In the genomic region with DNA sequence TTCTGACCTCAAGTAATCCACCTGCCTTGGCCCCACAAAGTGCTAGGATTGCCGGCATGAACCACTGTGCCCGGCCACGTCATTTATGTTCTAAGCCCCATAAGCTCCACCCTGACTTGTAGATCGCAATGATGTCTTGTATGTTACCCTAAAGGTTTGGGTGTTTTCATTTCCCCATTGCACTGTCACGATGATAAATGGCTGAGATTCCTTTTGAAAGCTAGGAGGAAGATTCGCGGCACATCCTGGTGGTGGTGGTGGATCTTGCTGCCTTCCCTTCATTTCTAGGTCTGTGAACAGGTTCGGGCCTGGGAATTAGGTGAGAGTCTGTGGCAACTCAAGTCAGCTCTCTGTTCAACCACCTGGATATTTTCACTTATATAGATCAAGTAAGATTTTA, we compare ENCODE assay signal across 1 cellular context.
TF ChIP-seq lines count a peak whose summit lies in the region.

No MANE protein-coding gene starts in this region.

TF ChIP-seq in K562, 482 proteins besides CTCF, POLR2A, EP300 and RAD21:
- TF ChIP-seq, protein P1, sequence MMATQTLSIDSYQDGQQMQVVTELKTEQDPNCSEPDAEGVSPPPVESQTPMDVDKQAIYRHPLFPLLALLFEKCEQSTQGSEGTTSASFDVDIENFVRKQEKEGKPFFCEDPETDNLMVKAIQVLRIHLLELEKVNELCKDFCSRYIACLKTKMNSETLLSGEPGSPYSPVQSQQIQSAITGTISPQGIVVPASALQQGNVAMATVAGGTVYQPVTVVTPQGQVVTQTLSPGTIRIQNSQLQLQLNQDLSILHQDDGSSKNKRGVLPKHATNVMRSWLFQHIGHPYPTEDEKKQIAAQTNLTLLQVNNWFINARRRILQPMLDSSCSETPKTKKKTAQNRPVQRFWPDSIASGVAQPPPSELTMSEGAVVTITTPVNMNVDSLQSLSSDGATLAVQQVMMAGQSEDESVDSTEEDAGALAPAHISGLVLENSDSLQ (IDR thresholded peaks at IDR 0.05), result peak; percentile 63
- TF ChIP-seq ZNF175 (CRISPR knock-in tag; IDR thresholded peaks at IDR 0.05; ENCODE audit: low read depth) (no peak), TEAD2 (tag; IDR thresholded peaks at IDR 0.05) (no peak), MEIS2 (IDR thresholded peaks at IDR 0.05; ENCODE audit: partially characterized antibody) (peak; percentile 79), WHSC1 (IDR thresholded peaks at IDR 0.05; ENCODE audit: low read length) (no peak), PHTF2 (CRISPR knock-in tag; IDR thresholded peaks at IDR 0.05) (no peak), SMAD4 (CRISPR knock-in tag; conservative IDR thresholded peaks at IDR 0.05) (no peak), NUFIP1 (IDR thresholded peaks at IDR 0.05; ENCODE audit: partially characterized antibody) (no peak), TCF7 (IDR thresholded peaks at IDR 0.05; ENCODE audit: borderline replicate concordance) (no peak), PHF8 (IDR thresholded peaks at IDR 0.05; ENCODE audit: borderline replicate concordance, low read length) (no peak), ZNF436 (CRISPR knock-in tag; IDR thresholded peaks at IDR 0.05) (no peak), RBM14 (IDR thresholded peaks at IDR 0.05; ENCODE audit: borderline replicate concordance, insufficient read depth, low read depth, low read length) (no peak)
- TF ChIP-seq, protein P2, sequence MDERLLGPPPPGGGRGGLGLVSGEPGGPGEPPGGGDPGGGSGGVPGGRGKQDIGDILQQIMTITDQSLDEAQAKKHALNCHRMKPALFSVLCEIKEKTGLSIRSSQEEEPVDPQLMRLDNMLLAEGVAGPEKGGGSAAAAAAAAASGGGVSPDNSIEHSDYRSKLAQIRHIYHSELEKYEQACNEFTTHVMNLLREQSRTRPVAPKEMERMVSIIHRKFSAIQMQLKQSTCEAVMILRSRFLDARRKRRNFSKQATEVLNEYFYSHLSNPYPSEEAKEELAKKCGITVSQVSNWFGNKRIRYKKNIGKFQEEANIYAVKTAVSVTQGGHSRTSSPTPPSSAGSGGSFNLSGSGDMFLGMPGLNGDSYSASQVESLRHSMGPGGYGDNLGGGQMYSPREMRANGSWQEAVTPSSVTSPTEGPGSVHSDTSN (CRISPR knock-in tag; IDR thresholded peaks at IDR 0.05; ENCODE audit: low read depth), result no peak
- TF ChIP-seq, protein P2 (tag; conservative IDR thresholded peaks at IDR 0.05; ENCODE audit: low read depth), result peak; percentile 73
- TF ChIP-seq, protein P3, sequence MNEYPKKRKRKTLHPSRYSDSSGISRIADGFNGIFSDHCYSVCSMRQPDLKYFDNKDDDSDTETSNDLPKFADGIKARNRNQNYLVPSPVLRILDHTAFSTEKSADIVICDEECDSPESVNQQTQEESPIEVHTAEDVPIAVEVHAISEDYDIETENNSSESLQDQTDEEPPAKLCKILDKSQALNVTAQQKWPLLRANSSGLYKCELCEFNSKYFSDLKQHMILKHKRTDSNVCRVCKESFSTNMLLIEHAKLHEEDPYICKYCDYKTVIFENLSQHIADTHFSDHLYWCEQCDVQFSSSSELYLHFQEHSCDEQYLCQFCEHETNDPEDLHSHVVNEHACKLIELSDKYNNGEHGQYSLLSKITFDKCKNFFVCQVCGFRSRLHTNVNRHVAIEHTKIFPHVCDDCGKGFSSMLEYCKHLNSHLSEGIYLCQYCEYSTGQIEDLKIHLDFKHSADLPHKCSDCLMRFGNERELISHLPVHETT (CRISPR knock-in tag; conservative IDR thresholded peaks at IDR 0.05 in 1 of 2, IDR thresholded peaks at IDR 0.05 in 1 of 2), result no peak
- TF ChIP-seq, protein P4, sequence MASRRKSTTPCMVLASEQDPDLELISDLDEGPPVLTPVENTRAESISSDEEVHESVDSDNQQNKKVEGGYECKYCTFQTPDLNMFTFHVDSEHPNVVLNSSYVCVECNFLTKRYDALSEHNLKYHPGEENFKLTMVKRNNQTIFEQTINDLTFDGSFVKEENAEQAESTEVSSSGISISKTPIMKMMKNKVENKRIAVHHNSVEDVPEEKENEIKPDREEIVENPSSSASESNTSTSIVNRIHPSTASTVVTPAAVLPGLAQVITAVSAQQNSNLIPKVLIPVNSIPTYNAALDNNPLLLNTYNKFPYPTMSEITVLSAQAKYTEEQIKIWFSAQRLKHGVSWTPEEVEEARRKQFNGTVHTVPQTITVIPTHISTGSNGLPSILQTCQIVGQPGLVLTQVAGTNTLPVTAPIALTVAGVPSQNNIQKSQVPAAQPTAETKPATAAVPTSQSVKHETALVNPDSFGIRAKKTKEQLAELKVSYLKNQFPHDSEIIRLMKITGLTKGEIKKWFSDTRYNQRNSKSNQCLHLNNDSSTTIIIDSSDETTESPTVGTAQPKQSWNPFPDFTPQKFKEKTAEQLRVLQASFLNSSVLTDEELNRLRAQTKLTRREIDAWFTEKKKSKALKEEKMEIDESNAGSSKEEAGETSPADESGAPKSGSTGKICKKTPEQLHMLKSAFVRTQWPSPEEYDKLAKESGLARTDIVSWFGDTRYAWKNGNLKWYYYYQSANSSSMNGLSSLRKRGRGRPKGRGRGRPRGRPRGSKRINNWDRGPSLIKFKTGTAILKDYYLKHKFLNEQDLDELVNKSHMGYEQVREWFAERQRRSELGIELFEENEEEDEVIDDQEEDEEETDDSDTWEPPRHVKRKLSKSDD (conservative IDR thresholded peaks at IDR 0.05; ENCODE audit: low read length), result no peak
- TF ChIP-seq, protein P5, sequence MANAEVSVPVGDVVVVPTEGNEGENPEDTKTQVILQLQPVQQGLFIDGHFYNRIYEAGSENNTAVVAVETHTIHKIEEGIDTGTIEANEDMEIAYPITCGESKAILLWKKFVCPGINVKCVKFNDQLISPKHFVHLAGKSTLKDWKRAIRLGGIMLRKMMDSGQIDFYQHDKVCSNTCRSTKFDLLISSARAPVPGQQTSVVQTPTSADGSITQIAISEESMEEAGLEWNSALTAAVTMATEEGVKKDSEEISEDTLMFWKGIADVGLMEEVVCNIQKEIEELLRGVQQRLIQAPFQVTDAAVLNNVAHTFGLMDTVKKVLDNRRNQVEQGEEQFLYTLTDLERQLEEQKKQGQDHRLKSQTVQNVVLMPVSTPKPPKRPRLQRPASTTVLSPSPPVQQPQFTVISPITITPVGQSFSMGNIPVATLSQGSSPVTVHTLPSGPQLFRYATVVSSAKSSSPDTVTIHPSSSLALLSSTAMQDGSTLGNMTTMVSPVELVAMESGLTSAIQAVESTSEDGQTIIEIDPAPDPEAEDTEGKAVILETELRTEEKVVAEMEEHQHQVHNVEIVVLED (CRISPR knock-in tag; IDR thresholded peaks at IDR 0.05), result no peak
- TF ChIP-seq, protein P6, sequence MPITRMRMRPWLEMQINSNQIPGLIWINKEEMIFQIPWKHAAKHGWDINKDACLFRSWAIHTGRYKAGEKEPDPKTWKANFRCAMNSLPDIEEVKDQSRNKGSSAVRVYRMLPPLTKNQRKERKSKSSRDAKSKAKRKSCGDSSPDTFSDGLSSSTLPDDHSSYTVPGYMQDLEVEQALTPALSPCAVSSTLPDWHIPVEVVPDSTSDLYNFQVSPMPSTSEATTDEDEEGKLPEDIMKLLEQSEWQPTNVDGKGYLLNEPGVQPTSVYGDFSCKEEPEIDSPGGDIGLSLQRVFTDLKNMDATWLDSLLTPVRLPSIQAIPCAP (CRISPR knock-in tag; IDR thresholded peaks at IDR 0.05; ENCODE audit: borderline replicate concordance), result no peak
